Comparison of ENCODE assay signal across 8 cellular contexts in genomic region chr2:68253211-68254068, GRCh38. TPM values are rescaled to one million over a fixed set of nuclear protein-coding genes. Genes with fewer than 3 reads are reported as not detected.
DNase-seq lines count a peak whose midpoint lies in the region; ATAC-seq lines count a peak whose summit lies in the region.

No MANE protein-coding gene starts in this region.

- H3K9ac ChIP-seq in muscle layer of colon (ENCODE audit: low read length), result peak overlapping the region; percentile 82

- H3K27ac ChIP-seq in muscle layer of colon (ENCODE audit: low read depth, low read length) (peak overlapping the region; percentile 88), urinary bladder (ENCODE audit: low read depth) (peak overlapping the region; percentile 92)

- no peaks in the 10 kb centered on the region for H3K9me3 ChIP-seq in muscle layer of colon (ENCODE audit: low read length)

- H3K27ac Mint-ChIP-seq in activated T-cell treated with anti-CD3 and anti-CD28 coated beads, Interleukin-2, amount 50 U/mL, for 24 hours, result peak overlapping the region; percentile 99
- peak overlapping the region; percentile 93 to 98 for H3K27ac Mint-ChIP-seq in T-cell

- no peaks in the 10 kb centered on the region for H3K9me3 Mint-ChIP-seq in activated T-cell treated with anti-CD3 and anti-CD28 coated beads, Interleukin-2, amount 50 U/mL, for 24 hours
- H3K9me3 Mint-ChIP-seq in T-cell, result no peaks in the 10 kb centered on the region

- H3K36me3 ChIP-seq in muscle layer of colon (ENCODE audit: insufficient read depth, low read length), result no peaks in the 10 kb centered on the region
- no peaks in the 10 kb centered on the region for H3K36me3 ChIP-seq in urinary bladder (ENCODE audit: insufficient read depth)

- peak overlapping the region; percentile 58 to 80 for H3K4me3 ChIP-seq in muscle layer of colon (ENCODE audit: low read depth in 1 of 2, low read length in 2 of 2)
- peak overlapping the region; percentile 99 for H3K4me3 ChIP-seq in urinary bladder (ENCODE audit: low read depth, low read length)

- H3K4me1 Mint-ChIP-seq in activated T-cell treated with anti-CD3 and anti-CD28 coated beads, Interleukin-2, amount 50 U/mL, for 24 hours (ENCODE audit: low read depth), result peaks cover 41% of the 10 kb centered on the region
- H3K4me1 Mint-ChIP-seq in T-cell, result peaks cover 43 to 56% (median 47%) of the 10 kb centered on the region in 3 donors

- H3K36me3 Mint-ChIP-seq in activated T-cell treated with anti-CD3 and anti-CD28 coated beads, Interleukin-2, amount 50 U/mL, for 24 hours (ENCODE audit: low read depth), result peaks cover 31% of the 10 kb centered on the region
- H3K36me3 Mint-ChIP-seq in T-cell, result no peaks in the 10 kb centered on the region

- no peak for ATAC-seq in T-cell (replicated peaks in 1 of 4)
- ATAC-seq in HG03135 (IDR thresholded peaks at IDR 0.05; ENCODE audit: unreplicated experiment), result no peak

- H3K4me3 Mint-ChIP-seq in activated T-cell treated with anti-CD3 and anti-CD28 coated beads, Interleukin-2, amount 50 U/mL, for 24 hours, result peak overlapping the region; percentile 98
- peak overlapping the region in 2 of 3 donors; percentile 93 to 94 for H3K4me3 Mint-ChIP-seq in T-cell

- CTCF ChIA-PET in T-cell (lab: Charles Lee), result interaction anchor here (0.5 to 2.0 kb wide), 6 partner anchors 30 to 199 kb away, joined by 3 to 12 read pairs (median 4); no protein-coding TSS in a partner anchor

- H3K4me1 ChIP-seq in muscle layer of colon (ENCODE audit: insufficient read depth, low read length), result peaks cover 30% of the 10 kb centered on the region
- H3K4me1 ChIP-seq in urinary bladder (ENCODE audit: insufficient read depth), result peaks cover 2% of the 10 kb centered on the region

- POLR2A ChIA-PET in T-cell (lab: Charles Lee), result interaction anchor here in 1 of 2 donors (0.7 kb wide), 1 partner anchor 99 kb away, joined by 6 read pairs; no protein-coding TSS in a partner anchor

- no peak for DNase-seq in activated T-cell treated with anti-CD3 and anti-CD28 coated beads, Interleukin-2, amount 50 U/mL, for 24 hours
- no peak for DNase-seq in activated T-cell treated with anti-CD3 and anti-CD28 coated beads, Interleukin-2, amount 50 U/mL, for 48 hours
- peak in 8 of 34 experiments; percentile 5 to 26 (median 18) for DNase-seq in T-cell
- DNase-seq in dermis microvascular lymphatic vessel endothelial cell (ENCODE audit: low read depth in 2 of 2), result peak; percentile 15 to 36
- DNase-seq in ureter (ENCODE audit: low spot score), result no peak

- 1% methylated on average over 16 of the region's 16 CpGs for WGBS in urinary bladder

- H3K27me3 Mint-ChIP-seq in activated T-cell treated with anti-CD3 and anti-CD28 coated beads, Interleukin-2, amount 50 U/mL, for 24 hours, result no peaks in the 10 kb centered on the region
- H3K27me3 Mint-ChIP-seq in T-cell, result no peaks in the 10 kb centered on the region

- no peaks in the 10 kb centered on the region for H3K27me3 ChIP-seq in muscle layer of colon (ENCODE audit: control insufficient read depth in 1 of 2, insufficient read depth in 2 of 2, low read length in 2 of 2)

RNA-seq across cellular contexts. Expression of gene PPP3R1, which starts 1.1 kb away (rescaled TPM):
- total RNA-seq in T-cell (10 to 100 TPM; 53.2 to 65.0 (median 57.7) TPM), dermis microvascular lymphatic vessel endothelial cell (16.6 and 25.8 TPM in 2 replicates), urinary bladder (75.2 TPM), ureter (57.7 TPM)
- polyA plus RNA-seq in urinary bladder, result 31.3 TPM

Comparison
In these comparisons a context has a peak if more than half of its experiments do, and no peak if none do; other contexts are left out.
1. DNase-seq: peak in dermis microvascular lymphatic vessel endothelial cell (2 of 2); none in activated T-cell treated with anti-CD3 and anti-CD28 coated beads, Interleukin-2, amount 50 U/mL, for 24 hours (single experiment), activated T-cell treated with anti-CD3 and anti-CD28 coated beads, Interleukin-2, amount 50 U/mL, for 48 hours (0 of 2) and ureter (single experiment).